9 cellular contexts compared by ENCODE assay signal in genomic region chr14:85471744-85472143, GRCh38. TPM values are rescaled to one million over a fixed set of nuclear protein-coding genes. Genes with fewer than 3 reads are reported as not detected.
A peak's percentile ranks its signal among the peaks of the same experiment; 100 is the strongest.
DNase-seq lines count a peak whose midpoint lies in the region; ATAC-seq and TF ChIP-seq lines count a peak whose summit lies in the region.
"Had no signal": no experiment of that assay in that cellular context is flagged by ENCODE, and none has a peak within 500 bp of the region (broad histone marks: within the 10 kb centered on the region; RNA-seq: fewer than 3 reads in every experiment).

No MANE protein-coding gene starts in this region.

- H3K4me3 ChIP-seq in fibroblast of the aortic adventitia (ENCODE audit: low read depth, low read length) (no peak overlapping the region), ovary (no peak overlapping the region)

- H3K27me3 ChIP-seq in ovary = no peaks in the 10 kb centered on the region

- TF ChIP-seq POLR2A in ovary (IDR thresholded peaks at IDR 0.05) = no peak
- TF ChIP-seq POLR2A in GM18505 (IDR thresholded peaks at IDR 0.05; ENCODE audit: borderline replicate concordance, extremely low read depth, insufficient read depth, insufficient read length) = no peak

- peak overlapping the region in 1 of 2 donors; percentile 15 for H3K27ac ChIP-seq in ovary

- no peak for TF ChIP-seq EP300 in ovary (IDR thresholded peaks at IDR 0.05)

- TF ChIP-seq CTCF in fibroblast of the aortic adventitia (IDR thresholded peaks at IDR 0.05; ENCODE audit: insufficient read depth, low read length) (no peak), ovary (IDR thresholded peaks at IDR 0.05) (no peak)

- DNase-seq in ELR (ENCODE audit: low read depth) (peak; percentile 88), fibroblast of the aortic adventitia (ENCODE audit: low read depth) (peak; percentile 91), ovary (peak in 3 of 5 donors; percentile 14 to 28 (median 16)), NCI-H1436 treated with DMSO at 0.1 percent for 48 hours (lab: John Stamatoyannopoulos, UW) (no peak)
- DNase-seq: activated naive CD4-positive, alpha-beta T cell had no signal

- H3K4me1 ChIP-seq in ovary (ENCODE audit: insufficient read depth) = peaks cover 5% of the 10 kb centered on the region

- 29 to 35% (median 35%) methylated on average over 4 of the region's 4 CpGs for WGBS in ovary, 3 donors

- H3K36me3 ChIP-seq in ovary = no peaks in the 10 kb centered on the region

- ATAC-seq in GM19455 (IDR thresholded peaks at IDR 0.05; ENCODE audit: unreplicated experiment) = no peak
- no peak for ATAC-seq in GM18505 (IDR thresholded peaks at IDR 0.05; ENCODE audit: unreplicated experiment)
- ATAC-seq in HG03469 (IDR thresholded peaks at IDR 0.05; ENCODE audit: unreplicated experiment) = no peak

- intact Hi-C loops in ovary (cut with DNase I) = no loop called here

- H3K9me3 ChIP-seq in ovary = no peaks in the 10 kb centered on the region

TF ChIP-seq in PFSK-1, 5 proteins besides CTCF, POLR2A, EP300 and RAD21:
- TF ChIP-seq FOXP2 (optimal IDR thresholded peaks at IDR 0.05; ENCODE audit: borderline replicate concordance, extremely low read depth, extremely low read length, insufficient read depth) = peak; percentile 47
- no peak for TF ChIP-seq TAF1 (IDR thresholded peaks at IDR 0.05; ENCODE audit: borderline replicate concordance, insufficient read depth, low read length)
- no peak for TF ChIP-seq POLR2AphosphoS5 (IDR thresholded peaks at IDR 0.05; ENCODE audit: low read depth, low read length)
- peak; percentile 66; the same call in 1 of the 2 replicates for TF ChIP-seq SIN3A (IDR thresholded peaks at IDR 0.05; ENCODE audit: borderline replicate concordance, insufficient read depth, low read length)
TF ChIP-seq in PFSK-1: peak in this region for 2.

RNA-seq across cellular contexts. Expression of gene FLRT2, which starts 58.2 kb away (rescaled TPM):
- polyA plus RNA-seq in PFSK-1 (2012; ENCODE audit: insufficient read length, low read depth) = 12.2 TPM
- total RNA-seq in fibroblast of the aortic adventitia (ENCODE audit: low replicate concordance) (48.6 and 72.3 TPM in 2 replicates), ovary (100 to 1,000 TPM in 1 of 7 donors, 10 to 100 TPM in 6; 27.0 to 166 (median 55.5) TPM)
- polyA plus RNA-seq in ovary = 10 to 100 TPM; 36.6 to 80.5 TPM
